ENCODE assay signal across 1 cellular context in the genomic region with DNA sequence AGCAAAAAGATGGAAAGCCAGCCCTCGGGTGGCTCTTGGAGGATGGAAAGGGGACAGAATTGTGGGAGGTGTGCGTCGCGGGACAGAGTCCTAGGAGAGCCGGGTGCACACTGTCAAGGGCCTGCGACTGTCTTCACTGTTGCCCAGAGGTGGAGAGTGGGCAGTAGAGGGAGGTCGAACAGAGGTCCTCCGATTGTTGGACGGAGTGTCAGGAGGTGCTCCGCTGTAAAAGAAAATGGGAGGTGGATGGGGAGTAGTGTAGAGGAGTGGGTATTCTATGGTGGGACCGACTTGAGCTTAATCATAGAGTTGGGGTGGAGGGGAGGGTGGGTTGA.
TF ChIP-seq lines count a peak whose summit lies in the region.

No MANE protein-coding gene starts in this region.

TF ChIP-seq in SK-N-SH treated with all-trans-retinoic acid at 6 μM for 48 hours, 23 proteins besides CTCF, POLR2A, EP300 and RAD21 (continued from another document):
- TF ChIP-seq, protein P1, sequence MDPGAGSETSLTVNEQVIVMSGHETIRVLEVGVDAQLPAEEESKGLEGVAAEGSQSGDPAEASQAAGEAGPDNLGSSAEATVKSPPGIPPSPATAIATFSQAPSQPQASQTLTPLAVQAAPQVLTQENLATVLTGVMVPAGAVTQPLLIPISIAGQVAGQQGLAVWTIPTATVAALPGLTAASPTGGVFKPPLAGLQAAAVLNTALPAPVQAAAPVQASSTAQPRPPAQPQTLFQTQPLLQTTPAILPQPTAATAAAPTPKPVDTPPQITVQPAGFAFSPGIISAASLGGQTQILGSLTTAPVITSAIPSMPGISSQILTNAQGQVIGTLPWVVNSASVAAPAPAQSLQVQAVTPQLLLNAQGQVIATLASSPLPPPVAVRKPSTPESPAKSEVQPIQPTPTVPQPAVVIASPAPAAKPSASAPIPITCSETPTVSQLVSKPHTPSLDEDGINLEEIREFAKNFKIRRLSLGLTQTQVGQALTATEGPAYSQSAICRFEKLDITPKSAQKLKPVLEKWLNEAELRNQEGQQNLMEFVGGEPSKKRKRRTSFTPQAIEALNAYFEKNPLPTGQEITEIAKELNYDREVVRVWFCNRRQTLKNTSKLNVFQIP (CRISPR knock-in tag; IDR thresholded peaks at IDR 0.05; ENCODE audit: borderline replicate concordance, low read depth) = no peak
- no peak for TF ChIP-seq ISL1 (CRISPR knock-in tag; IDR thresholded peaks at IDR 0.05)
